Comparison of ENCODE assay signal across 8 cellular contexts in the genomic region with DNA sequence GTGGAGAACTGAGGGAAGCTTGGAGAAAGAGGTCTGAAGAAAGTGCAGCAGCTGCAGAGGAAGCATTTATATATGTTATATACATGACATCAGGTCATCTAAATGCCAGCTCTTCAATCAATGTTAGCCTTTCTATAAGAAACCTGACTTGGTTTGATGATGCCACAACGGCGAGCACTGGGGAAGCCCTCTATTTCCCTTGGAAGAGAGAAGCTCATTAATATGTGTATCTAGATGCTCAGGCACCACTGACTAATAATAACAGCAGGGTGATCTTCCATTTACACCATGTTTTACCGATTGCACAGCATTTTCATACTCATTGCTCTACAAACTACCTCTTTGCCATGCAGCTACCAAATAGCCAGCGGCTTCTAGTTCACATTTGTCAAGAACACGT. TPM values are rescaled to one million over a fixed set of nuclear protein-coding genes. Genes with fewer than 3 reads are reported as not detected.
DNase-seq lines count a peak whose midpoint lies in the region; ATAC-seq and TF ChIP-seq lines count a peak whose summit lies in the region.

No MANE protein-coding gene starts in this region.

- no peaks in the 10 kb centered on the region for H3K36me3 ChIP-seq in kidney epithelial cell (ENCODE audit: control insufficient read depth, insufficient read depth, low read length)
- no peaks in the 10 kb centered on the region for H3K36me3 ChIP-seq in tibial artery

- peak overlapping the region; percentile 70 for H3K4me3 ChIP-seq in kidney epithelial cell (ENCODE audit: low read depth, low read length)
- peak overlapping the region; percentile 70 to 88 for H3K4me3 ChIP-seq in tibial artery

- peaks cover 51% of the 10 kb centered on the region for H3K4me1 Mint-ChIP-seq in activated CD4-positive, alpha-beta T cell treated with anti-CD3 and anti-CD28 coated beads, Interleukin-2, amount 10 ng/mL, durations not matched to agents 7 days and 5 days
- peaks cover 27% of the 10 kb centered on the region for H3K4me1 Mint-ChIP-seq in activated T-helper 2 cell treated with anti-CD3 and anti-CD28 coated beads, Interferon-gamma antibody, Interleukin-2, Interleukin-4, amounts not matched to agents 10 μg/mL and 5 μg/mL and 100 μg/mL, durations not matched to agents 14 hours and 24 hours and 36 hours (ENCODE audit: low read depth)

- H3K27ac Mint-ChIP-seq in activated CD4-positive, alpha-beta T cell treated with anti-CD3 and anti-CD28 coated beads, Interleukin-2, amount 10 ng/mL, durations not matched to agents 7 days and 5 days = peak overlapping the region; percentile 97
- H3K27ac Mint-ChIP-seq in activated T-helper 2 cell treated with anti-CD3 and anti-CD28 coated beads, Interferon-gamma antibody, Interleukin-2, Interleukin-4, amounts not matched to agents 10 μg/mL and 5 μg/mL and 100 μg/mL, durations not matched to agents 14 hours and 24 hours and 36 hours = peak overlapping the region; percentile 94

- no peak for ATAC-seq in HG02759 (IDR thresholded peaks at IDR 0.05; ENCODE audit: unreplicated experiment)

- H3K27ac ChIP-seq in tibial artery = peak overlapping the region; percentile 75 to 82

- H3K27me3 Mint-ChIP-seq in activated CD4-positive, alpha-beta T cell treated with anti-CD3 and anti-CD28 coated beads, Interleukin-2, amount 10 ng/mL, durations not matched to agents 7 days and 5 days = no peaks in the 10 kb centered on the region
- no peaks in the 10 kb centered on the region for H3K27me3 Mint-ChIP-seq in activated T-helper 2 cell treated with anti-CD3 and anti-CD28 coated beads, Interferon-gamma antibody, Interleukin-2, Interleukin-4, amounts not matched to agents 10 μg/mL and 5 μg/mL and 100 μg/mL, durations not matched to agents 14 hours and 24 hours and 36 hours (ENCODE audit: low read depth)

- TF ChIP-seq CTCF in kidney epithelial cell (IDR thresholded peaks at IDR 0.05; ENCODE audit: insufficient read depth, low read length, poor library complexity, severe bottlenecking) = no peak
- TF ChIP-seq CTCF in tibial artery (IDR thresholded peaks at IDR 0.05) = no peak

- no peaks in the 10 kb centered on the region for H3K9me3 ChIP-seq in tibial artery

- H3K9me3 Mint-ChIP-seq in activated CD4-positive, alpha-beta T cell treated with anti-CD3 and anti-CD28 coated beads, Interleukin-2, amount 10 ng/mL, durations not matched to agents 7 days and 5 days = no peaks in the 10 kb centered on the region
- peaks cover 3% of the 10 kb centered on the region for H3K9me3 Mint-ChIP-seq in activated T-helper 2 cell treated with anti-CD3 and anti-CD28 coated beads, Interferon-gamma antibody, Interleukin-2, Interleukin-4, amounts not matched to agents 10 μg/mL and 5 μg/mL and 100 μg/mL, durations not matched to agents 14 hours and 24 hours and 36 hours

- intact Hi-C loops in activated T-helper 2 cell treated with anti-CD3 and anti-CD28 coated beads, Interferon-gamma antibody, Interleukin-2, Interleukin-4, amounts not matched to agents 10 μg/mL and 5 μg/mL and 100 μg/mL, durations not matched to agents 14 hours and 24 hours and 36 hours (cut with micrococcal nuclease) = loop anchor here (1.0 to 5.0 kb wide), 2 partner anchors 12 to 61 kb away; a partner anchor contains a TSS
- intact Hi-C loops in tibial artery (cut with DNase I; ENCODE audit: low total_unique reads) = loop anchor here (10.0 kb wide), 1 partner anchor 108 kb away; a partner anchor contains a TSS

- no peaks in the 10 kb centered on the region for H3K27me3 ChIP-seq in kidney epithelial cell (ENCODE audit: control insufficient read depth, insufficient read depth, low read length)
- no peaks in the 10 kb centered on the region for H3K27me3 ChIP-seq in tibial artery

- DNase-seq in activated CD4-positive, alpha-beta T cell treated with anti-CD3 and anti-CD28 coated beads, Interleukin-2, amount 10 ng/mL, durations not matched to agents 7 days and 5 days = no peak
- no peak for DNase-seq in activated CD4-positive, alpha-beta T cell treated with anti-CD3 and anti-CD28 coated beads, Interleukin-2, amount 50 U/mL, for 4 hours
- DNase-seq in activated T-helper 2 cell treated with anti-CD3 and anti-CD28 coated beads, Interferon-gamma antibody, Interleukin-2, Interleukin-4, amounts not matched to agents 10 μg/mL and 5 μg/mL and 100 μg/mL, durations not matched to agents 14 hours and 24 hours and 36 hours (ENCODE audit: low spot score) = no peak
- no peak for DNase-seq in kidney epithelial cell (ENCODE audit: low read depth)
- no peak for DNase-seq in tibial artery
- DNase-seq in OCI-M1 (lab: John Stamatoyannopoulos, UW) = no peak
- no peak for DNase-seq in NCI-H187 treated with DMSO at 0.1 percent for 48 hours (lab: John Stamatoyannopoulos, UW)

- POLR2A ChIA-PET in activated CD4-positive, alpha-beta T cell treated with anti-CD3 and anti-CD28 coated beads, Interleukin-2, amount 10 ng/mL, durations not matched to agents 7 days and 5 days (lab: Charles Lee) = no interaction called here

- CTCF ChIA-PET in activated CD4-positive, alpha-beta T cell treated with anti-CD3 and anti-CD28 coated beads, Interleukin-2, amount 10 ng/mL, durations not matched to agents 7 days and 5 days (lab: Charles Lee) = interaction anchor here (0.8 to 2.4 kb wide), 5 partner anchors 8 to 300 kb away, joined by 3 to 9 read pairs (median 3); a partner anchor contains a TSS

- H3K4me1 ChIP-seq in tibial artery = peaks cover 0 to 29% (median 12%) of the 10 kb centered on the region in 4 donors

- peak overlapping the region; percentile 99 for H3K4me3 Mint-ChIP-seq in activated CD4-positive, alpha-beta T cell treated with anti-CD3 and anti-CD28 coated beads, Interleukin-2, amount 10 ng/mL, durations not matched to agents 7 days and 5 days
- H3K4me3 Mint-ChIP-seq in activated T-helper 2 cell treated with anti-CD3 and anti-CD28 coated beads, Interferon-gamma antibody, Interleukin-2, Interleukin-4, amounts not matched to agents 10 μg/mL and 5 μg/mL and 100 μg/mL, durations not matched to agents 14 hours and 24 hours and 36 hours (ENCODE audit: low read depth) = peak overlapping the region; percentile 99

- H3K36me3 Mint-ChIP-seq in activated CD4-positive, alpha-beta T cell treated with anti-CD3 and anti-CD28 coated beads, Interleukin-2, amount 10 ng/mL, durations not matched to agents 7 days and 5 days (ENCODE audit: low read depth) = peaks cover 30% of the 10 kb centered on the region
- peaks cover 39% of the 10 kb centered on the region for H3K36me3 Mint-ChIP-seq in activated T-helper 2 cell treated with anti-CD3 and anti-CD28 coated beads, Interferon-gamma antibody, Interleukin-2, Interleukin-4, amounts not matched to agents 10 μg/mL and 5 μg/mL and 100 μg/mL, durations not matched to agents 14 hours and 24 hours and 36 hours (ENCODE audit: low read depth)

RNA-seq across cellular contexts. Expression of a gene that starts 0.8 kb away (rescaled TPM):
- 10 to 100 TPM; 52.4 to 62.0 TPM for total RNA-seq in activated CD4-positive, alpha-beta T cell treated with anti-CD3 and anti-CD28 coated beads, Interleukin-2, amount 10 ng/mL, durations not matched to agents 7 days and 5 days
- total RNA-seq in activated T-helper 2 cell treated with anti-CD3 and anti-CD28 coated beads, Interferon-gamma antibody, Interleukin-2, Interleukin-4, amounts not matched to agents 10 μg/mL and 5 μg/mL and 100 μg/mL, durations not matched to agents 14 hours and 24 hours and 36 hours = 42.8 and 43.5 TPM in 2 replicates
- total RNA-seq in kidney epithelial cell = 6.8 and 18.6 TPM in 2 replicates

RNA-seq across cellular contexts. Expression of a gene that starts 6.4 kb away (rescaled TPM):
- 1 to 10 TPM; 3.1 to 3.3 TPM for total RNA-seq in activated CD4-positive, alpha-beta T cell treated with anti-CD3 and anti-CD28 coated beads, Interleukin-2, amount 10 ng/mL, durations not matched to agents 7 days and 5 days
- 0.94 and 1.5 TPM in 2 replicates for total RNA-seq in activated T-helper 2 cell treated with anti-CD3 and anti-CD28 coated beads, Interferon-gamma antibody, Interleukin-2, Interleukin-4, amounts not matched to agents 10 μg/mL and 5 μg/mL and 100 μg/mL, durations not matched to agents 14 hours and 24 hours and 36 hours
- 4.0 and 9.2 TPM in 2 replicates for total RNA-seq in kidney epithelial cell

RNA-seq across cellular contexts. Expression of a gene that starts 11.7 kb away (rescaled TPM):
- 10 to 100 TPM; 17.0 to 17.3 TPM for total RNA-seq in activated CD4-positive, alpha-beta T cell treated with anti-CD3 and anti-CD28 coated beads, Interleukin-2, amount 10 ng/mL, durations not matched to agents 7 days and 5 days
- total RNA-seq in activated T-helper 2 cell treated with anti-CD3 and anti-CD28 coated beads, Interferon-gamma antibody, Interleukin-2, Interleukin-4, amounts not matched to agents 10 μg/mL and 5 μg/mL and 100 μg/mL, durations not matched to agents 14 hours and 24 hours and 36 hours = 28.2 and 28.3 TPM in 2 replicates
- 17.9 TPM in 2 replicates for total RNA-seq in kidney epithelial cell
